In the genomic region with DNA sequence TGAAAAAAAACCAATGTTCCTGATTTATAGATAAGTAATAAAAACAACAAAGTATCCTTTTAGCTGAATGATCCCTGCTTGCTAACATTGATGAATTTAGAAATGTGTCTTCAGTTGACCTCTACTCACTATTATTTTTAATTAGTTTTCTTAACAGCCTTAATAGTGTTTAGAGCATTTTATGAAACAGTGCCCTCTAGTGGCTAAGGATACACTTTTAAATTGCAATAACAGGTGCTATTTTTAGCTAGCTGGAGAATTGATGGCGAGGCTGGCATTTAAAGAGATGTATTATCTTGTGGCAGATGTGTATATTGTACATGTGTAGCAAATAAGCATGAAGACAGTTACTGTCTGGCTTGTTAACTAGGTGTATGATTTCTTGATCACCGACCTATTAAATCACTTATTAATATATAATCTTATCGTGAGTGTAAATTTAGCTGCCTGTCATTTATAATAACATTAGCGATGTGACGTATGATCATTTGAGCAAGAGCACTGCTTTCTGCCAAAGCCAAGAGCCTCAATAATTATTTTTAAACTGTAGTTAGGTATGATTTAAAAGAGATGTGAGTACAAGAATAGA, we compare ENCODE assay signal across 8 cellular contexts.
DNase-seq lines count a peak whose midpoint lies in the region; ATAC-seq, FAIRE-seq and TF ChIP-seq lines count a peak whose summit lies in the region.

No MANE protein-coding gene starts in this region.

- CTCF ChIA-PET in GM12878 (lab: Yijun Ruan, JAX) (interaction anchor here (0.5 to 3.6 kb wide), 17 partner anchors 10 to 1311 kb away, joined by 3 to 14 read pairs (median 3); no protein-coding TSS in a partner anchor), HepG2 (lab: Yijun Ruan, JAX; ENCODE audit: low intra/inter-chr PET ratio, low total read pairs) (interaction anchor here (1.3 kb wide), 1 partner anchor 432 kb away, joined by 5 read pairs; no protein-coding TSS in a partner anchor)

- TF ChIP-seq CTCF in GM12878 (IDR thresholded peaks at IDR 0.05 in 2 of 3, conservative IDR thresholded peaks at IDR 0.05 in 1 of 3; ENCODE audit: control insufficient read depth in 2 of 3, extremely low read depth in 1 of 3, insufficient read depth in 1 of 3, low read depth in 3 of 3, low read length in 3 of 3) (peak in 2 of 3 experiments; percentile 40 to 42; a peak in 3 of 6 replicates), HepG2 (CRISPR knock-in tag; IDR thresholded peaks at IDR 0.05) (peak; percentile 58)

- H3K4me3 ChIP-seq in GM12878 (no peak overlapping the region), HepG2 (replicated peaks in 1 of 3; ENCODE audit: insufficient read depth in 1 of 3, low read depth in 2 of 3, low read length in 3 of 3) (no peak overlapping the region)

- intact Hi-C loops in GM12878 (cut with micrococcal nuclease; ENCODE audit: unreplicated experiment), result loop anchor here (5.0 to 10.0 kb wide), 2 partner anchors 429 to 1312 kb away; no protein-coding TSS in a partner anchor
- intact Hi-C loops in HepG2 (cut with micrococcal nuclease; ENCODE audit: unreplicated experiment), result loop anchor here (5.0 kb wide), 1 partner anchor 202 kb away; no protein-coding TSS in a partner anchor

- TF ChIP-seq EP300 in GM12878 (IDR thresholded peaks at IDR 0.05; ENCODE audit: borderline replicate concordance in 1 of 2, control insufficient read depth in 1 of 2, low read depth in 2 of 2, low read length in 2 of 2) (no peak), HepG2 (IDR thresholded peaks at IDR 0.05; ENCODE audit: low read depth in 2 of 2, low read length in 2 of 2) (no peak), HepG2 (CRISPR knock-in tag; IDR thresholded peaks at IDR 0.05; ENCODE audit: borderline replicate concordance) (no peak)

- H3K9ac ChIP-seq in GM12878 (ENCODE audit: control insufficient read depth, insufficient read depth, low read length) (no peak overlapping the region), HepG2 (ENCODE audit: insufficient read depth, low read depth, low read length) (no peak overlapping the region)

- DNase-seq in AG08395 (ENCODE audit: low spot score), result peak; percentile 12
- peak; percentile 19 to 79 for DNase-seq in NCI-H1930 (lab: John Stamatoyannopoulos, UW)
- no peak for DNase-seq in GM12878 (ENCODE audit: low read depth, low spot score)
- peak; percentile 19 for DNase-seq in HepG2 (ENCODE audit: low spot score)
- DNase-seq in NCI-H2227 treated with DMSO at 0.1 percent for 48 hours (lab: John Stamatoyannopoulos, UW), result no peak
- no peak for DNase-seq in activated effector memory CD4-positive, alpha-beta T cell treated with Interleukin-2 at 50 U/mL for 16 hours
- DNase-seq in stimulated activated CD4-positive, alpha-beta T cell treated with anti-CD3 and anti-CD28 coated beads, Interleukin-4, amount 100 ng/mL, for 4 hours, result no peak

- TF ChIP-seq RAD21 in GM12878 (IDR thresholded peaks at IDR 0.05; ENCODE audit: insufficient read depth, low read depth, low read length) (peak; percentile 46), HepG2 (CRISPR knock-in tag; IDR thresholded peaks at IDR 0.05) (0 out of 2 replicates have a peak, but pooled peaks have one; percentile 12)

- H3K4me2 ChIP-seq in GM12878 (ENCODE audit: control insufficient read depth, insufficient read depth) (no peak overlapping the region), HepG2 (ENCODE audit: low read depth, low read length) (no peak overlapping the region)

- H3K27ac ChIP-seq in GM12878 (ENCODE audit: control insufficient read depth, insufficient read depth) (no peak overlapping the region), HepG2 (ENCODE audit: extremely low read length, insufficient read depth, low read length) (no peak overlapping the region)

- no peak for TF ChIP-seq POLR2A in GM12878 (IDR thresholded peaks at IDR 0.05; ENCODE audit: low read depth, low read length)
- no peak for TF ChIP-seq POLR2A in HepG2 (IDR thresholded peaks at IDR 0.05; ENCODE audit: insufficient read depth in 1 of 2, low read depth in 2 of 2, low read length in 2 of 2)

- WGBS in GM12878 (ENCODE audit: insufficient coverage, insufficient replicate concordance, low lambda C conversion rate, missing lambda C conversion rate), result 31% methylated on average over 5 of the region's 5 CpGs
- WGBS in HepG2 (ENCODE audit: low lambda C conversion rate), result 46% methylated on average over 5 of the region's 5 CpGs

- no peaks in the 10 kb centered on the region for H3K36me3 ChIP-seq in GM12878 (ENCODE audit: control insufficient read depth in 2 of 2, insufficient read depth in 2 of 2, low read length in 1 of 2)
- no peaks in the 10 kb centered on the region for H3K36me3 ChIP-seq in HepG2 (replicated peaks in 1 of 2; ENCODE audit: control insufficient read depth in 1 of 2, insufficient read depth in 2 of 2, low read length in 2 of 2)

- ATAC-seq in GM18519 (IDR thresholded peaks at IDR 0.05; ENCODE audit: low FRiP score, unreplicated experiment) (peak; percentile 78), GM12878 (peak; percentile 43; the same call in 1 of the 3 replicates), HepG2 (no peak)

- H3K4me1 ChIP-seq in GM12878 (ENCODE audit: control insufficient read depth, insufficient read depth, low read length) (no peaks in the 10 kb centered on the region), HepG2 (ENCODE audit: insufficient read depth, low read length) (no peaks in the 10 kb centered on the region)

- H2AFZ ChIP-seq in GM12878 (ENCODE audit: control insufficient read depth, low read depth, low read length) (no peak overlapping the region), HepG2 (ENCODE audit: low read length) (no peak overlapping the region)

- no peaks in the 10 kb centered on the region; the same call in 1 of the 3 replicates for H3K9me3 ChIP-seq in GM12878 (replicated peaks; ENCODE audit: control insufficient read depth, insufficient read depth, low read length)
- H3K9me3 ChIP-seq in HepG2 (ENCODE audit: low read length), result peaks cover 15% of the 10 kb centered on the region

- SMC1A ChIA-PET in GM12878 (lab: Charles Lee; ENCODE audit: uncharacterized antibody, unreplicated experiment), result interaction anchor here (1.1 kb wide), 1 partner anchor 59 kb away, joined by 3 read pairs; no protein-coding TSS in a partner anchor

- H3K27me3 ChIP-seq in GM12878 (replicated peaks in 1 of 2; ENCODE audit: control insufficient read depth in 2 of 2, insufficient read depth in 2 of 2, low read length in 1 of 2) (no peaks in the 10 kb centered on the region), HepG2 (ENCODE audit: control insufficient read depth in 1 of 2, insufficient read depth in 2 of 2, low read length in 2 of 2) (no peaks in the 10 kb centered on the region)

- no TSS peak for BruUV-seq in GM12878 (replicated peaks; lab: Mats Ljungman, UMichigan)
- BruUV-seq in HepG2 (replicated peaks; lab: Mats Ljungman, UMichigan), result no TSS peak

- FAIRE-seq in GM12878 (lab: Jason Lieb, UNC) (peak; percentile 41), HepG2 (lab: Jason Lieb, UNC) (no peak)

- H4K20me1 ChIP-seq in GM12878 (ENCODE audit: control insufficient read depth, insufficient read depth) (no peaks in the 10 kb centered on the region), HepG2 (ENCODE audit: insufficient read depth, low read length) (no peaks in the 10 kb centered on the region)

- POLR2A ChIA-PET in GM12878 (lab: Charles Lee), result no interaction called here
- POLR2A ChIA-PET in HepG2 (lab: Yijun Ruan, JAX), result no interaction called here

- H3K79me2 ChIP-seq in GM12878 (ENCODE audit: control insufficient read depth, insufficient read depth, low read length) (no peaks in the 10 kb centered on the region), HepG2 (ENCODE audit: insufficient read depth, low read length) (no peaks in the 10 kb centered on the region)

- RAD21 ChIA-PET in GM12878 (lab: Charles Lee; ENCODE audit: unreplicated experiment), result no interaction called here

- in situ Hi-C loops in GM12878 (cut with MboI) (no loop called here), HepG2 (cut with HindIII; ENCODE audit: extremely low pct_ligation_motif_present, low pct_unique_long_range_greater_than_20kb) (no loop called here)

TF ChIP-seq in GM12878, 131 proteins besides CTCF, POLR2A, EP300 and RAD21 (continues in another document):
- peak; percentile 8; the same call in 1 of the 2 replicates for TF ChIP-seq SMC3 (IDR thresholded peaks at IDR 0.05; ENCODE audit: borderline replicate concordance, low read length)
- peak; percentile 25 for TF ChIP-seq MEF2B (IDR thresholded peaks at IDR 0.05; ENCODE audit: partially characterized antibody, poor library complexity, severe bottlenecking)
- no peak for TF ChIP-seq FOXK2 (IDR thresholded peaks at IDR 0.05)
- TF ChIP-seq TCF12 (IDR thresholded peaks at IDR 0.05; ENCODE audit: low read depth, low read length), result no peak

TF ChIP-seq in HepG2, 621 proteins besides CTCF, POLR2A, EP300 and RAD21 (continues in another document):
- no peak for TF ChIP-seq KDM6A (CRISPR knock-in tag; IDR thresholded peaks at IDR 0.05; ENCODE audit: low read depth)
- TF ChIP-seq, protein P1, sequence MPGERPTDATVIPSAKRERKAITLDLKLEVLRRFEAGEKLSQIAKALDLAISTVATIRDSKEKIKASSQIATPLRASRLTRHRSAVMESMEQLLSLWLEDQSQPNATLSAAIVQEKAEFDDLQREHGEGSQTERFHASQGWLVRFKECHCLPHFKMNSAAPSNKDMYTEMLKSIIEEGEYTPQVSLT (CRISPR knock-in tag; IDR thresholded peaks at IDR 0.05; ENCODE audit: borderline replicate concordance, low read depth), result no peak
- TF ChIP-seq PHF5A (CRISPR knock-in tag; IDR thresholded peaks at IDR 0.05; ENCODE audit: low read depth, unreplicated experiment), result no peak
- TF ChIP-seq REL (CRISPR knock-in tag; conservative IDR thresholded peaks at IDR 0.05), result no peak
- TF ChIP-seq ZNF577 (CRISPR knock-in tag; IDR thresholded peaks at IDR 0.05; ENCODE audit: borderline replicate concordance, low read depth), result no peak
- TF ChIP-seq ZNF788 (CRISPR knock-in tag; IDR thresholded peaks at IDR 0.05; ENCODE audit: borderline replicate concordance), result no peak
- no peak for TF ChIP-seq YEATS2 (CRISPR knock-in tag; IDR thresholded peaks at IDR 0.05; ENCODE audit: borderline replicate concordance)
- TF ChIP-seq, protein P2, sequence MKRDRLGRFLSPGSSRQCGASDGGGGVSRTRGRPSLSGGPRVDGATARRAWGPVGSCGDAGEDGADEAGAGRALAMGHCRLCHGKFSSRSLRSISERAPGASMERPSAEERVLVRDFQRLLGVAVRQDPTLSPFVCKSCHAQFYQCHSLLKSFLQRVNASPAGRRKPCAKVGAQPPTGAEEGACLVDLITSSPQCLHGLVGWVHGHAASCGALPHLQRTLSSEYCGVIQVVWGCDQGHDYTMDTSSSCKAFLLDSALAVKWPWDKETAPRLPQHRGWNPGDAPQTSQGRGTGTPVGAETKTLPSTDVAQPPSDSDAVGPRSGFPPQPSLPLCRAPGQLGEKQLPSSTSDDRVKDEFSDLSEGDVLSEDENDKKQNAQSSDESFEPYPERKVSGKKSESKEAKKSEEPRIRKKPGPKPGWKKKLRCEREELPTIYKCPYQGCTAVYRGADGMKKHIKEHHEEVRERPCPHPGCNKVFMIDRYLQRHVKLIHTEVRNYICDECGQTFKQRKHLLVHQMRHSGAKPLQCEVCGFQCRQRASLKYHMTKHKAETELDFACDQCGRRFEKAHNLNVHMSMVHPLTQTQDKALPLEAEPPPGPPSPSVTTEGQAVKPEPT (CRISPR knock-in tag; IDR thresholded peaks at IDR 0.05; ENCODE audit: low read depth), result no peak
- TF ChIP-seq STAG1 (CRISPR knock-in tag; IDR thresholded peaks at IDR 0.05), result peak; percentile 59
- TF ChIP-seq ZSCAN21 (CRISPR knock-in tag; IDR thresholded peaks at IDR 0.05; ENCODE audit: borderline replicate concordance), result no peak

Comparison
In these comparisons a context has a peak if more than half of its experiments do, and no peak if none do; other contexts are left out.
1. DNase-seq: peak in AG08395 (single experiment), NCI-H1930 (2 of 2) and HepG2 (single experiment); none in GM12878 (single experiment), NCI-H2227 treated with DMSO at 0.1 percent for 48 hours (single experiment), activated effector memory CD4-positive, alpha-beta T cell treated with Interleukin-2 at 50 U/mL for 16 hours (single experiment) and stimulated activated CD4-positive, alpha-beta T cell treated with anti-CD3 and anti-CD28 coated beads, Interleukin-4, amount 100 ng/mL, for 4 hours (0 of 2).